ENCODE assay signal across 11 cellular contexts in the genomic region with DNA sequence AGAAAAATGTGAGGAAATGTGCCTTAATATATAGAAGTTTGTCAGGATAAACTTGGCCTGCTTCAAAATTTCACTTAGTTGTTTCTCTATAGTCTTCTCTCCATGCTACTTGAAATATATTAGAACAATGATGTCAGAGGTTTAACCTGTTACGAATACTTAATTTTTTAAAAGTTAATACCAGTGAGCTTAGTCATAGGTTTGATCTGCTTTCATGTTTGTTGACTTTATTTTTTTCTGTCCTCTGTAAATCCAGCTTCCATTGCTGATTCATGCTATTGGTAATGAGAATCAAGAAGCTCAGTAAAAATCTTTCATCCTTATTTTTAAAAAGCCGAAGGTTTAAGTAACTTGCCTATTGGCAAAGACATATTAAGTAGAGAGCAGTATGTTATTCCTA. TPM values are rescaled to one million over a fixed set of nuclear protein-coding genes. Genes with fewer than 3 reads are reported as not detected.
A peak's percentile ranks its signal among the peaks of the same experiment; 100 is the strongest.
DNase-seq lines count a peak whose midpoint lies in the region; TF ChIP-seq lines count a peak whose summit lies in the region.
"Had no signal": no experiment of that assay in that cellular context is flagged by ENCODE, and none has a peak within 500 bp of the region (broad histone marks: within the 10 kb centered on the region; RNA-seq: fewer than 3 reads in every experiment).

No MANE protein-coding gene starts in this region.

- peaks cover 18 to 26% (median 23%) of the 10 kb centered on the region in 3 donors for H3K4me1 Mint-ChIP-seq in CD8-positive, alpha-beta memory T cell

- no peaks in the 10 kb centered on the region for H3K27me3 Mint-ChIP-seq in CD8-positive, alpha-beta memory T cell

- POLR2A ChIA-PET in CD8-positive, alpha-beta memory T cell (lab: Charles Lee), result no interaction called here

- H3K9me3 Mint-ChIP-seq in CD8-positive, alpha-beta memory T cell, result no peaks in the 10 kb centered on the region

- H3K27ac Mint-ChIP-seq in CD8-positive, alpha-beta memory T cell, result no peak overlapping the region

- no peaks in the 10 kb centered on the region for H3F3A ChIP-seq in smooth muscle cell (ENCODE audit: low read depth)

- DNase-seq in GM04503 (ENCODE audit: low read depth) (peak; percentile 18), SW480 (ENCODE audit: low spot score) (peak; percentile 83), fibroblast of the conjunctiva (ENCODE audit: low read depth) (peak; percentile 42), smooth muscle cell (lab: John Stamatoyannopoulos, UW; ENCODE audit: unreplicated experiment) (no peak), NCI-H2171 treated with DMSO at 0.1 percent for 48 hours (lab: John Stamatoyannopoulos, UW) (no peak), iPS-NIHi7 (ENCODE audit: extremely low spot score) (no peak), GM13977 (ENCODE audit: low spot score) (no peak)
- no peak for DNase-seq in CD8-positive, alpha-beta memory T cell
- DNase-seq: activated CD8-positive, alpha-beta memory T cell treated with anti-CD3 and anti-CD28 coated beads for 24 hours; heart right ventricle; NCI-H345 had no signal

- 38% methylated on average over 2 of the region's 2 CpGs for WGBS in smooth muscle cell (ENCODE audit: low lambda C conversion rate)

- H3K36me3 Mint-ChIP-seq in CD8-positive, alpha-beta memory T cell, result peaks cover 7 to 69% (median 37%) of the 10 kb centered on the region in 3 donors

- no peaks in the 10 kb centered on the region for H3K9me3 ChIP-seq in smooth muscle cell (replicated peaks; ENCODE audit: low read depth)
- H3K9me3 ChIP-seq in CD8-positive, alpha-beta memory T cell (ENCODE audit: low read length), result no peaks in the 10 kb centered on the region
- H3K9me3 ChIP-seq: heart right ventricle had no signal

- no peaks in the 10 kb centered on the region for H3K27me3 ChIP-seq in smooth muscle cell (ENCODE audit: low read depth)
- H3K27me3 ChIP-seq in CD8-positive, alpha-beta memory T cell (ENCODE audit: insufficient read depth, low read length, poor library complexity, severe bottlenecking), result no peaks in the 10 kb centered on the region
- H3K27me3 ChIP-seq: heart right ventricle had no signal

- H3K4me1 ChIP-seq in smooth muscle cell (ENCODE audit: low read depth), result peaks cover 3% of the 10 kb centered on the region
- H3K4me1 ChIP-seq in CD8-positive, alpha-beta memory T cell (ENCODE audit: insufficient read depth, low read length), result no peaks in the 10 kb centered on the region

- H3K4me3 ChIP-seq in smooth muscle cell, result no peak overlapping the region
- no peak overlapping the region for H3K4me3 ChIP-seq in CD8-positive, alpha-beta memory T cell (ENCODE audit: low read length)
- H3K4me3 ChIP-seq: heart right ventricle had no signal

- H3K36me3 ChIP-seq in smooth muscle cell (ENCODE audit: low read depth), result peaks cover 26% of the 10 kb centered on the region
- peaks cover 12% of the 10 kb centered on the region for H3K36me3 ChIP-seq in CD8-positive, alpha-beta memory T cell (ENCODE audit: insufficient read depth, low read length)

- H3K27ac ChIP-seq in smooth muscle cell (ENCODE audit: low read depth), result peak overlapping the region; percentile 85
- H3K27ac ChIP-seq in CD8-positive, alpha-beta memory T cell (ENCODE audit: low read depth, low read length), result no peak overlapping the region
- H3K27ac ChIP-seq: heart right ventricle had no signal

- in situ Hi-C loops in GM13977 (cut with MboI; ENCODE audit: low pct_unique_long_range_greater_than_20kb, low sequenced_read_pairs, unreplicated experiment), result no loop called here

- no peak overlapping the region for H3K4me3 Mint-ChIP-seq in CD8-positive, alpha-beta memory T cell

- TF ChIP-seq CTCF in smooth muscle cell (IDR thresholded peaks at IDR 0.05; ENCODE audit: borderline replicate concordance, insufficient read depth, poor library complexity, severe bottlenecking) (no peak), GM13977 (IDR thresholded peaks at IDR 0.05; ENCODE audit: extremely low read depth, insufficient read depth, missing control alignments) (no peak)

- peaks cover 19% of the 10 kb centered on the region for H3K79me2 ChIP-seq in smooth muscle cell (ENCODE audit: low read depth)

- CTCF ChIA-PET in CD8-positive, alpha-beta memory T cell (lab: Charles Lee), result no interaction called here

- H2AFZ ChIP-seq in smooth muscle cell (ENCODE audit: low read depth), result no peak overlapping the region

- H3K9ac ChIP-seq in smooth muscle cell (ENCODE audit: low read depth), result peak overlapping the region; percentile 33

- H4K20me1 ChIP-seq in smooth muscle cell (ENCODE audit: low read depth), result peaks cover 8% of the 10 kb centered on the region

- peak overlapping the region; percentile 54 for H3K4me2 ChIP-seq in smooth muscle cell

RNA-seq across cellular contexts. Expression of a gene that starts 27.9 kb away (rescaled TPM):
- 32.8 and 35.7 TPM in 2 replicates for total RNA-seq in smooth muscle cell
- polyA plus RNA-seq in smooth muscle cell, result 13.5 and 18.6 TPM in 2 replicates
- total RNA-seq in CD8-positive, alpha-beta memory T cell, result 10 to 100 TPM; 33.4 to 35.0 TPM
- 18.1 TPM for polyA plus RNA-seq in CD8-positive, alpha-beta memory T cell

Comparison
In these comparisons a context has a peak if more than half of its experiments do, and no peak if none do; other contexts are left out.
1. DNase-seq: peak in GM04503 (single experiment), SW480 (single experiment) and fibroblast of the conjunctiva (single experiment); none in smooth muscle cell (single experiment), NCI-H2171 treated with DMSO at 0.1 percent for 48 hours (single experiment), iPS-NIHi7 (single experiment), GM13977 (single experiment) and CD8-positive, alpha-beta memory T cell (0 of 5).